In genomic region chr18:43279015-43279758, GRCh38 we compare ENCODE assay signal across 9 cellular contexts. TPM values are rescaled to one million over a fixed set of nuclear protein-coding genes. Genes with fewer than 3 reads are reported as not detected.
DNase-seq lines count a peak whose midpoint lies in the region; ATAC-seq, FAIRE-seq and TF ChIP-seq lines count a peak whose summit lies in the region.
"Had no signal": no experiment of that assay in that cellular context is flagged by ENCODE, and none has a peak within 500 bp of the region (broad histone marks: within the 10 kb centered on the region; RNA-seq: fewer than 3 reads in every experiment).

No MANE protein-coding gene starts in this region.

- peaks cover 20% of the 10 kb centered on the region for H3K4me1 Mint-ChIP-seq in glutamatergic neuron (ENCODE audit: low read depth, unreplicated experiment)

- H3K27ac ChIP-seq in osteoblast (ENCODE audit: low read depth, low read length): no peak overlapping the region

- H3K79me2 ChIP-seq in osteoblast (ENCODE audit: insufficient read depth, low read length): no peaks in the 10 kb centered on the region

- H3K4me3 Mint-ChIP-seq in glutamatergic neuron (ENCODE audit: unreplicated experiment): peak overlapping the region; percentile 18

- peaks cover 5% of the 10 kb centered on the region for H3K27me3 Mint-ChIP-seq in glutamatergic neuron (ENCODE audit: unreplicated experiment)

- no peaks in the 10 kb centered on the region for H3K9me3 ChIP-seq in osteoblast (ENCODE audit: low read depth, low read length)

- DNase-seq in D721Med (ENCODE audit: insufficient read length, low spot score) (no peak), NCI-H510A treated with DMSO at 0.1 percent for 48 hours (lab: John Stamatoyannopoulos, UW) (peak; percentile 98), glutamatergic neuron (no peak), osteoblast (ENCODE audit: insufficient read length, low spot score, missing footprints) (no peak)
- no peak for DNase-seq in activated CD4-positive, alpha-beta T cell treated with anti-CD3 and anti-CD28 coated beads for 1 hour
- no peak for DNase-seq in activated naive CD4-positive, alpha-beta T cell (lab: John Stamatoyannopoulos, UW)

- no peak overlapping the region for H3K4me3 ChIP-seq in osteoblast (ENCODE audit: insufficient read depth, low read length)

- H2AFZ ChIP-seq in osteoblast (ENCODE audit: low read length): no peak overlapping the region

- H3K36me3 Mint-ChIP-seq in glutamatergic neuron (ENCODE audit: unreplicated experiment): no peaks in the 10 kb centered on the region

- H3K4me2 ChIP-seq in osteoblast (ENCODE audit: insufficient read depth, low read length): no peak overlapping the region

- ATAC-seq in HG03095 (IDR thresholded peaks at IDR 0.05; ENCODE audit: unreplicated experiment): peak; percentile 57
- no peak for ATAC-seq in activated CD4-positive, CD25-positive, alpha-beta regulatory T cell treated with anti-CD3 and anti-CD28 coated beads, Interleukin-2, amount 50 U/mL, for 24 hours

- no peaks in the 10 kb centered on the region for H3K4me1 ChIP-seq in osteoblast (ENCODE audit: insufficient read depth, low read length)

- H3K36me3 ChIP-seq in osteoblast (ENCODE audit: insufficient read depth, low read length): no peaks in the 10 kb centered on the region

- FAIRE-seq in D721Med (lab: Jason Lieb, UNC): peak; percentile 93

- peaks cover 9% of the 10 kb centered on the region for H3K9me3 Mint-ChIP-seq in glutamatergic neuron (ENCODE audit: unreplicated experiment)

- H4K20me1 ChIP-seq in osteoblast (ENCODE audit: insufficient read depth, low read length): no peaks in the 10 kb centered on the region

- H3K27me3 ChIP-seq in osteoblast (ENCODE audit: insufficient read depth, low read length): peaks cover 3% of the 10 kb centered on the region

- H3K27ac Mint-ChIP-seq in glutamatergic neuron (ENCODE audit: unreplicated experiment): peak overlapping the region; percentile 33

- TF ChIP-seq CTCF in D721Med (IDR thresholded peaks at IDR 0.05; ENCODE audit: insufficient read depth, missing control alignments) (no peak), glutamatergic neuron (IDR thresholded peaks at IDR 0.05; ENCODE audit: partially characterized antibody, unreplicated experiment) (no peak), osteoblast (IDR thresholded peaks at IDR 0.05; ENCODE audit: extremely low read depth, low read depth, low read length) (no peak)

RNA-seq across cellular contexts. Expression of gene SYT4, which starts 1.9 kb away (rescaled TPM):
- total RNA-seq in glutamatergic neuron (ENCODE audit: unreplicated experiment): 232 TPM
- total RNA-seq in osteoblast: not detected in 2 replicates
- total RNA-seq: epithelial cell of proximal tubule had no signal

Comparison
In these comparisons a context has a peak if more than half of its experiments do, and no peak if none do; other contexts are left out.
1. RNA of gene SYT4, which starts 1.9 kb away (total RNA-seq): 232 TPM in glutamatergic neuron (single experiment); not detected in osteoblast; every median in the first group is over 100 times any median in the second.